In the genomic region with DNA sequence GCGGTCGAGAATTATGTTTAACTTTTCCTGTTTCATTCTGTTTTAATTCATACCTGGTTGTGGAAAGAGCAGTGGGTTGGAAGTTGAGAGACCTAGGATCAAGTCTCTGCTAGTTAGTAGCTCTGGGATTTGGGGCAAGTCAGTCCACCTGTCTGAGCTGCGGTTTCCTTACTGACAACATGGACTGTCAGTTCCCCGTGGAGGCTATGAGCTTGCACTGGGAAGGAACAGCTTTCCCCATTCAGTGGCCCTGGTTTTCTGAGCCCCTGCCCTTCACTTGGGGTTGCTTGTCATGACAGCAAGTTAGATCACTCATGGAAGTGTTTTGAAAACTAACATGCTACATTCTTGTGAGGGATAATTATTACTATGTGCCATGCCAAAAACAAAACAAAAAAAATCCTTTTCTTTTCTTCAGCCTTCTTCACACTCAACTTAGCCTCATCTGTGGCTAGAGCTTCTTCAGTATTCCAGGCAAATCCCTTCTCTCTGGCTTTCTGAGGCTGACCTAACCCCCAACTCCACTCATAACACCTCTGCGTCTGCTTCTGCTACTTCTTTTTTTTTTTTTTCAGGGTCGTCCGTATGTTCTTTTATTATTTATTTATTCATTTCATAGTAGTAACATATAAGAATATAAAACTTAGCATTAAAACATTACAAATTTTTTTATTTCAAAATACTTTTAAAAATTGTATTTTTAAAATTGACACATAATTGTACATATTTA, we compare ENCODE assay signal across 1 cellular context.
TF ChIP-seq lines count a peak whose summit lies in the region.

No MANE protein-coding gene starts in this region.

TF ChIP-seq in WTC11, 78 proteins besides CTCF, POLR2A, EP300 and RAD21 (continued from another document):
- TF ChIP-seq, protein P1, sequence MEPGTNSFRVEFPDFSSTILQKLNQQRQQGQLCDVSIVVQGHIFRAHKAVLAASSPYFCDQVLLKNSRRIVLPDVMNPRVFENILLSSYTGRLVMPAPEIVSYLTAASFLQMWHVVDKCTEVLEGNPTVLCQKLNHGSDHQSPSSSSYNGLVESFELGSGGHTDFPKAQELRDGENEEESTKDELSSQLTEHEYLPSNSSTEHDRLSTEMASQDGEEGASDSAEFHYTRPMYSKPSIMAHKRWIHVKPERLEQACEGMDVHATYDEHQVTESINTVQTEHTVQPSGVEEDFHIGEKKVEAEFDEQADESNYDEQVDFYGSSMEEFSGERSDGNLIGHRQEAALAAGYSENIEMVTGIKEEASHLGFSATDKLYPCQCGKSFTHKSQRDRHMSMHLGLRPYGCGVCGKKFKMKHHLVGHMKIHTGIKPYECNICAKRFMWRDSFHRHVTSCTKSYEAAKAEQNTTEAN (CRISPR knock-in tag; IDR thresholded peaks at IDR 0.05): no peak
- TF ChIP-seq, protein P2, sequence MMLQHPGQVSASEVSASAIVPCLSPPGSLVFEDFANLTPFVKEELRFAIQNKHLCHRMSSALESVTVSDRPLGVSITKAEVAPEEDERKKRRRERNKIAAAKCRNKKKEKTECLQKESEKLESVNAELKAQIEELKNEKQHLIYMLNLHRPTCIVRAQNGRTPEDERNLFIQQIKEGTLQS (CRISPR knock-in tag; conservative IDR thresholded peaks at IDR 0.05): no peak
